Comparison of ENCODE assay signal across 17 cellular contexts in genomic region chrX:119419146-119419545, GRCh38. TPM values are rescaled to one million over a fixed set of nuclear protein-coding genes. Genes with fewer than 3 reads are reported as not detected.
A peak's percentile ranks its signal among the peaks of the same experiment; 100 is the strongest.
DNase-seq lines count a peak whose midpoint lies in the region; ATAC-seq, FAIRE-seq and TF ChIP-seq lines count a peak whose summit lies in the region.
"Had no signal": no experiment of that assay in that cellular context is flagged by ENCODE, and none has a peak within 500 bp of the region (broad histone marks: within the 10 kb centered on the region; RNA-seq: fewer than 3 reads in every experiment).

No MANE protein-coding gene starts in this region.

- H3K27me3 ChIP-seq in right lobe of liver (no peaks in the 10 kb centered on the region), small intestine (ENCODE audit: control insufficient read depth in 2 of 2, insufficient read depth in 2 of 2, low read length in 2 of 2) (no peaks in the 10 kb centered on the region)

- TF ChIP-seq POLR2A in right lobe of liver (IDR thresholded peaks at IDR 0.05), result no peak

- FAIRE-seq in small intestine (lab: Jason Lieb, UNC), result no peak
- FAIRE-seq: GM12891, GM18507, H1 had no signal

- H3K36me3 ChIP-seq in right lobe of liver (no peaks in the 10 kb centered on the region), small intestine (ENCODE audit: control insufficient read depth in 2 of 2, insufficient read depth in 2 of 2, low read length in 2 of 2) (no peaks in the 10 kb centered on the region)

- 21% methylated on average over 4 of the region's 4 CpGs for WGBS in right lobe of liver (ENCODE audit: insufficient coverage, low coverage, low lambda C conversion rate, missing lambda C conversion rate)
- 31 to 57% (median 50%) methylated on average over 4 of the region's 4 CpGs for WGBS in small intestine, 3 donors

- ATAC-seq in right lobe of liver (peak; percentile 75 to 89 (median 86)), GM21423 (IDR thresholded peaks at IDR 0.05; ENCODE audit: unreplicated experiment) (no peak)

- intact Hi-C loops in right lobe of liver (cut with DNase I), result no loop called here

- H3K4me1 ChIP-seq in right lobe of liver, result peaks cover 0 to 7% (median 0%) of the 10 kb centered on the region in 4 donors
- no peaks in the 10 kb centered on the region for H3K4me1 ChIP-seq in small intestine (ENCODE audit: control insufficient read depth in 2 of 2, insufficient read depth in 1 of 2, low read depth in 1 of 2, low read length in 1 of 2)

- no peak for TF ChIP-seq CTCF in right lobe of liver (IDR thresholded peaks at IDR 0.05)

- DNase-seq in DMS53 treated with DMSO at 0.1 percent for 48 hours (lab: John Stamatoyannopoulos, UW; ENCODE audit: unreplicated experiment) (peak; percentile 12), left kidney (ENCODE audit: low read depth, low spot score) (peak; percentile 20), right lobe of liver (peak in 1 of 3 donors; percentile 44), small intestine (peak; percentile 77), NCI-H187 treated with DMSO at 0.1 percent for 48 hours (lab: John Stamatoyannopoulos, UW) (no peak), GM03348 (ENCODE audit: low spot score) (no peak)
- DNase-seq: ACHN; CD4-positive, alpha-beta T cell; DMS153; DND-41; H9 had no signal

- H3K4me3 ChIP-seq in right lobe of liver (no peak overlapping the region), small intestine (ENCODE audit: low read depth in 1 of 2, low read length in 2 of 2) (no peak overlapping the region)

- H3K27ac ChIP-seq in right lobe of liver, result no peak overlapping the region
- no peak overlapping the region for H3K27ac ChIP-seq in small intestine (ENCODE audit: low read depth in 1 of 2, low read length in 1 of 2)
- H3K27ac ChIP-seq: C4-2B, KMS-11 had no signal

- H3K9me3 ChIP-seq in right lobe of liver (no peaks in the 10 kb centered on the region), small intestine (ENCODE audit: control insufficient read depth, low read depth) (no peaks in the 10 kb centered on the region)

RNA-seq across cellular contexts. Expression of gene SLC25A43, which starts 20.0 kb away (rescaled TPM):
- 10 to 100 TPM in 2 of 6 experiments, 1 to 10 TPM in 4; 6.4 to 21.5 (median 7.5) TPM for total RNA-seq in right lobe of liver
- 10 to 100 TPM; 10.4 to 24.4 (median 15.9) TPM for polyA plus RNA-seq in small intestine

RNA-seq across cellular contexts. Expression of gene SLC25A5, which starts 49.1 kb away (rescaled TPM):
- 100 to 1,000 TPM; 168 to 296 (median 223) TPM for total RNA-seq in right lobe of liver
- 1,000 to 10,000 TPM in 2 of 3 donors, 100 to 1,000 TPM in 1; 850 to 1,883 (median 1,700) TPM for polyA plus RNA-seq in small intestine

Comparison
In these comparisons a context has a peak if more than half of its experiments do, and no peak if none do; other contexts are left out.
1. DNase-seq: peak in DMS53 treated with DMSO at 0.1 percent for 48 hours (single experiment), left kidney (single experiment) and small intestine (single experiment); none in NCI-H187 treated with DMSO at 0.1 percent for 48 hours (single experiment) and GM03348 (single experiment).